In genomic region chr11:125951731-125952130, GRCh38 we compare ENCODE assay signal across 1 cellular context.
TF ChIP-seq lines count a peak whose summit lies in the region.

No MANE protein-coding gene starts in this region.

TF ChIP-seq in WTC11, 78 proteins besides CTCF, POLR2A, EP300 and RAD21 (continued from another document):
- no peak for TF ChIP-seq GRHL2 (CRISPR knock-in tag; IDR thresholded peaks at IDR 0.05; ENCODE audit: insufficient replicate concordance, severe bottlenecking)
- no peak for TF ChIP-seq ZNF425 (CRISPR knock-in tag; conservative IDR thresholded peaks at IDR 0.05)
- no peak for TF ChIP-seq ETV6 (CRISPR knock-in tag; IDR thresholded peaks at IDR 0.05)
